Comparison of ENCODE assay signal across 37 cellular contexts in genomic region chr19:5809053-5809452, GRCh38. TPM values are rescaled to one million over a fixed set of nuclear protein-coding genes. Genes with fewer than 3 reads are reported as not detected.
DNase-seq lines count a peak whose midpoint lies in the region; ATAC-seq, FAIRE-seq and TF ChIP-seq lines count a peak whose summit lies in the region.
"Had no signal": no experiment of that assay in that cellular context is flagged by ENCODE, and none has a peak within 500 bp of the region (broad histone marks: within the 10 kb centered on the region; RNA-seq: fewer than 3 reads in every experiment).

No MANE protein-coding gene starts in this region.

- CTCF ChIA-PET in K562 (lab: Yijun Ruan, JAX; ENCODE audit: low intra/inter-chr PET ratio) = no interaction called here

- no peak for TF ChIP-seq RAD21 in K562 (CRISPR knock-in tag; conservative IDR thresholded peaks at IDR 0.05 in 1 of 2, IDR thresholded peaks at IDR 0.05 in 1 of 2)

- no peak overlapping the region for H2BK5ac ChIP-seq in trophoblast cell (ENCODE audit: low read depth, low read length, poor library complexity)

- no peak for FAIRE-seq in K562 (lab: Jason Lieb, UNC)
- FAIRE-seq: astrocyte had no signal

- no peak overlapping the region for H2BK12ac ChIP-seq in trophoblast cell (ENCODE audit: low read length)

- no peak overlapping the region for H2BK120ac ChIP-seq in trophoblast cell (ENCODE audit: insufficient read depth, low read length, poor library complexity)

- intact Hi-C loops in K562 (cut with micrococcal nuclease) = loop anchor here (10.0 kb wide), 1 partner anchor 176 kb away; no protein-coding TSS in a partner anchor
- intact Hi-C loops in head of caudate nucleus (cut with DNase I) = no loop called here

- no peak overlapping the region for H3K23ac ChIP-seq in trophoblast cell (ENCODE audit: low read length)

- H3K9ac ChIP-seq in K562 (ENCODE audit: insufficient read depth in 1 of 2, low read depth in 2 of 2, low read length in 2 of 2) (no peak overlapping the region), trophoblast cell (ENCODE audit: low read length) (no peak overlapping the region)
- H3K9ac ChIP-seq: neural progenitor cell, parathyroid adenoma had no signal

- H3K79me2 ChIP-seq in K562 (ENCODE audit: control insufficient read depth, insufficient read depth, low read length) (no peaks in the 10 kb centered on the region), trophoblast cell (ENCODE audit: control insufficient read depth, insufficient read depth, low read length, poor library complexity) (no peaks in the 10 kb centered on the region)
- H3K79me2 ChIP-seq: parathyroid adenoma had no signal

- TF ChIP-seq POLR2A in K562 (conservative IDR thresholded peaks at IDR 0.05) = no peak

- no peak overlapping the region for H4K12ac ChIP-seq in trophoblast cell (ENCODE audit: low read depth, low read length)

- no peaks in the 10 kb centered on the region for H4K20me1 ChIP-seq in K562 (replicated peaks; ENCODE audit: control insufficient read depth, insufficient read depth, low read length)

- no peaks in the 10 kb centered on the region for H3K79me1 ChIP-seq in trophoblast cell (ENCODE audit: low read length)

- in situ Hi-C loops in K562 (cut with MboI) = no loop called here

- H3K9me3 ChIP-seq in K562 (replicated peaks; ENCODE audit: control insufficient read depth, insufficient read depth, low read depth, low read length) (no peaks in the 10 kb centered on the region), trophoblast cell (ENCODE audit: insufficient read depth, low read depth, low read length) (no peaks in the 10 kb centered on the region)
- H3K9me3 ChIP-seq: suprapubic skin had no signal

- H3K27me3 ChIP-seq in K562 (ENCODE audit: control insufficient read depth in 2 of 2, insufficient read depth in 2 of 2, low read length in 2 of 2) (no peaks in the 10 kb centered on the region), trophoblast cell (ENCODE audit: insufficient read depth, low read length) (peaks cover 5% of the 10 kb centered on the region)

- H3K4me2 ChIP-seq in K562 (ENCODE audit: insufficient read depth, low read length) = no peak overlapping the region
- H3K4me2 ChIP-seq in trophoblast cell (ENCODE audit: low read length) = no peak overlapping the region
- H3K4me2 ChIP-seq: GM23338, neural progenitor cell had no signal

- 74% methylated on average over 7 of the region's 9 CpGs for WGBS in K562 (ENCODE audit: insufficient coverage, low coverage, missing lambda C conversion rate)
- WGBS in trophoblast cell (ENCODE audit: extremely low coverage, insufficient coverage, insufficient read length) = no CpG with 5 or more reads among the region's 9 CpGs

- POLR2A ChIA-PET in K562 (lab: Yijun Ruan, JAX) = interaction anchor here (0.8 kb wide), 1 partner anchor 53 kb away, joined by 5 read pairs; no protein-coding TSS in a partner anchor

- H3K4me3 ChIP-seq in K562 = no peak overlapping the region
- H3K4me3 ChIP-seq in trophoblast cell (ENCODE audit: low read depth, low read length) = no peak overlapping the region
- H3K4me3 ChIP-seq: coronary artery, GM23338, neural progenitor cell, skin epidermis, suprapubic skin had no signal

- no TSS peak for BruUV-seq in K562 (replicated peaks; lab: Mats Ljungman, UMichigan)

- no peak for TF ChIP-seq CTCF in K562 (IDR thresholded peaks at IDR 0.05 in 2 of 3, conservative IDR thresholded peaks at IDR 0.05 in 1 of 3; ENCODE audit: insufficient read depth in 2 of 3, low read depth in 1 of 3, low read length in 3 of 3)

- H2AK5ac ChIP-seq in trophoblast cell (ENCODE audit: low read length) = no peak overlapping the region

- peaks cover 0 to 26% of the 10 kb centered on the region in 2 experiments; a peak in 3 of 5 replicates for H3K4me1 ChIP-seq in K562 (replicated peaks in 1 of 2; ENCODE audit: control insufficient read depth in 2 of 2, insufficient read depth in 2 of 2, low read length in 2 of 2)
- H3K4me1 ChIP-seq in trophoblast cell (ENCODE audit: control insufficient read depth in 1 of 2, insufficient read depth in 2 of 2, low read length in 2 of 2) = peaks cover 0 to 2% of the 10 kb centered on the region in 2 experiments
- H3K4me1 ChIP-seq: parathyroid adenoma had no signal

- H3K27ac ChIP-seq in K562 (ENCODE audit: extremely low read depth, low read depth, low read length) (no peak overlapping the region), trophoblast cell (ENCODE audit: low read depth, low read length) (no peak overlapping the region)
- H3K27ac ChIP-seq: 22Rv1, coronary artery, epithelial cell of prostate, neural progenitor cell, parathyroid adenoma, skin epidermis, suprapubic skin had no signal

- DNase-seq in NK-92 treated with Interleukin-12 subunit alpha and Interleukin-12 subunit beta, amount 100 ng/mL, for 24 hours (lab: John Stamatoyannopoulos, UW) = peak; percentile 30
- DNase-seq in NK-92 (lab: John Stamatoyannopoulos, UW; ENCODE audit: unreplicated experiment) (no peak), NOMO-1 treated with DMSO at 0.1 percent for 48 hours (lab: John Stamatoyannopoulos, UW; ENCODE audit: unreplicated experiment) (peak; percentile 65), K562 (ENCODE audit: extremely low read depth in 1 of 4, low spot score in 3 of 4) (no peak), trophoblast cell (peak in 1 of 2 donors; percentile 37), SW 1271 (lab: John Stamatoyannopoulos, UW) (no peak), head of caudate nucleus (no peak)
- no peak for DNase-seq in stimulated activated CD4-positive, alpha-beta T cell treated with anti-CD3 and anti-CD28 coated beads, Interleukin-4, amount 100 ng/mL, for 24 hours
- DNase-seq: activated CD4-positive, alpha-beta T cell treated with anti-CD3 and anti-CD28 coated beads, Interleukin-2, amount 50 U/mL, for 1 hour; activated CD4-positive, CD25-positive, alpha-beta regulatory T cell; activated effector memory CD4-positive, alpha-beta T cell treated with Interleukin-2 at 50 U/mL for 16 hours; activated T-cell treated with anti-CD3 and anti-CD28 coated beads, Interleukin-2, amount 50 U/mL, for 1 hour; caudate nucleus; CD4-positive, CD25-positive, alpha-beta regulatory T cell; effector CD8-positive, alpha-beta T cell; immature natural killer cell; left colon; mesendoderm; NCI-H1048; NCI-H1694 treated with DMSO at 0.1 percent for 48 hours; NCI-H446 treated with DMSO at 0.1 percent for 48 hours; PC-3; retina; stimulated activated naive CD4-positive, alpha-beta T cell treated with Interleukin-2 at 50 U/mL for 16 hours; T1000 had no signal

- no peak overlapping the region for H3K4ac ChIP-seq in trophoblast cell (ENCODE audit: low read depth, low read length)

- no peak for ATAC-seq in K562
- ATAC-seq: GM23338, left colon, PC-3, Right ventricle myocardium inferior had no signal

- H4K8ac ChIP-seq in trophoblast cell (ENCODE audit: low read depth, low read length) = no peak overlapping the region

- H3K18ac ChIP-seq in trophoblast cell (ENCODE audit: low read length) = no peak overlapping the region

- H3K36me3 ChIP-seq in K562 (ENCODE audit: control insufficient read depth, insufficient read depth, low read length) (no peaks in the 10 kb centered on the region), trophoblast cell (ENCODE audit: control insufficient read depth in 1 of 2, insufficient read depth in 2 of 2, low read length in 2 of 2) (no peaks in the 10 kb centered on the region)
- H3K36me3 ChIP-seq: neural progenitor cell, suprapubic skin had no signal

- H4K91ac ChIP-seq in trophoblast cell (ENCODE audit: low read depth, low read length) = peak overlapping the region; percentile 34

- no peak overlapping the region for H3K14ac ChIP-seq in trophoblast cell (ENCODE audit: low read length)

- no peak for TF ChIP-seq EP300 in K562 (IDR thresholded peaks at IDR 0.05; ENCODE audit: low read length)

- H2AFZ ChIP-seq in K562 (ENCODE audit: low read depth, low read length) = no peak overlapping the region
- no peak overlapping the region for H2AFZ ChIP-seq in trophoblast cell (ENCODE audit: insufficient read depth, low read length, poor library complexity)
- H2AFZ ChIP-seq: GM23338, neural progenitor cell, parathyroid adenoma had no signal

- no peaks in the 10 kb centered on the region for H3K9me1 ChIP-seq in K562 (ENCODE audit: control insufficient read depth, insufficient read depth, low read length)

RNA-seq across cellular contexts. Expression of gene NRTN, which starts 4.2 kb away (rescaled TPM):
- total RNA-seq in K562 (2011; cell fraction: chromatin; rRNA removed; ENCODE audit: low replicate concordance) = 0.67 and 2.5 TPM in 2 replicates
- 2.2 and 2.7 TPM in 2 replicates for total RNA-seq in K562 (2011; cell fraction: nucleolus; rRNA removed)
- total RNA-seq in K562 (2011; cell fraction: nucleoplasm; rRNA removed) = 1.5 and 2.1 TPM in 2 replicates
- total RNA-seq in K562 (2014; rRNA removed) = 7.3 and 8.1 TPM in 2 replicates
- 0.62 and 0.70 TPM in 2 replicates for total RNA-seq in K562 (2014; rRNA removed; fragmentation: Illumina TruSeq; extraction: Trizol)
- 1.6 TPM in 2 replicates for total RNA-seq in K562 (2015; rRNA removed; fragmentation: Illumina TruSeq; extraction: Trizol)
- 5.3 and 7.8 TPM in 2 replicates for total RNA-seq in K562 (2021)
- 1.1 and 2.2 TPM in 2 replicates for polyA plus RNA-seq in K562 (2011; rRNA removed)
- 2.6 and 9.4 TPM in 2 replicates for polyA plus RNA-seq in K562 (2011; cell fraction: cytosol; rRNA removed)
- polyA plus RNA-seq in K562 (2011; cell fraction: nucleus; rRNA removed) = 1.6 and 2.0 TPM in 2 replicates
- polyA plus RNA-seq in K562 (2012) = 2.4 and 6.4 TPM in 2 replicates
- polyA plus RNA-seq in K562 (2014; fragmentation: Illumina TruSeq; extraction: Trizol) = 1.6 and 3.3 TPM in 2 replicates
- not detected for polyA plus RNA-seq in K562 (2014; fragmentation: Nextera tagmentation; extraction: Ambion mirVana)
- 2.4 and 4.0 TPM in 2 replicates for polyA plus RNA-seq in K562 (2014; rRNA removed)
- polyA minus RNA-seq in K562 (2011; rRNA and poly(A)+ RNA removed) = 0.25 and 0.45 TPM in 2 replicates
- 2.3 and 3.3 TPM in 2 replicates for polyA minus RNA-seq in K562 (2011; cell fraction: cytosol; rRNA and poly(A)+ RNA removed)
- 1.1 and 1.5 TPM in 2 replicates for polyA minus RNA-seq in K562 (2011; cell fraction: nucleus; rRNA and poly(A)+ RNA removed)
- polyA plus RNA-seq in trophoblast cell (2013) = 0.64 and 1.0 TPM in 2 replicates
- total RNA-seq: CD4-positive, CD25-positive, alpha-beta regulatory T cell had no signal

RNA-seq across cellular contexts. Expression of gene DUS3L, which starts 18.1 kb away (rescaled TPM):
- 58.3 and 240 TPM in 2 replicates for total RNA-seq in K562 (2011; cell fraction: chromatin; rRNA removed; ENCODE audit: low replicate concordance)
- 172 and 210 TPM in 2 replicates for total RNA-seq in K562 (2011; cell fraction: nucleolus; rRNA removed)
- 64.6 and 96.7 TPM in 2 replicates for total RNA-seq in K562 (2011; cell fraction: nucleoplasm; rRNA removed)
- total RNA-seq in K562 (2014; rRNA removed) (102 and 107 TPM in 2 replicates), K562 (2014; rRNA removed; fragmentation: Illumina TruSeq; extraction: Trizol) (19.0 and 19.5 TPM in 2 replicates), K562 (2015; rRNA removed; fragmentation: Illumina TruSeq; extraction: Trizol) (77.5 and 86.8 TPM in 2 replicates), K562 (2021) (97.0 and 102 TPM in 2 replicates)
- polyA plus RNA-seq in K562 (2011; rRNA removed) (27.3 and 37.0 TPM in 2 replicates), K562 (2014; fragmentation: Illumina TruSeq; extraction: Trizol) (81.0 and 83.7 TPM in 2 replicates), K562 (2014; fragmentation: Nextera tagmentation; extraction: Ambion mirVana) (1 to 10 TPM; 1.7 to 2.1 TPM), K562 (2014; rRNA removed) (80.7 and 87.8 TPM in 2 replicates)
- 33.3 and 86.9 TPM in 2 replicates for polyA plus RNA-seq in K562 (2011; cell fraction: cytosol; rRNA removed)
- polyA plus RNA-seq in K562 (2011; cell fraction: nucleus; rRNA removed) = 154 and 263 TPM in 2 replicates
- polyA plus RNA-seq in K562 (2012) = 51.5 and 103 TPM in 2 replicates
- 16.1 and 30.0 TPM in 2 replicates for polyA minus RNA-seq in K562 (2011; rRNA and poly(A)+ RNA removed)
- 52.2 and 61.2 TPM in 2 replicates for polyA minus RNA-seq in K562 (2011; cell fraction: cytosol; rRNA and poly(A)+ RNA removed)
- polyA minus RNA-seq in K562 (2011; cell fraction: nucleus; rRNA and poly(A)+ RNA removed) = 60.2 and 66.8 TPM in 2 replicates
- polyA plus RNA-seq in trophoblast cell (2013) = 16.2 and 19.0 TPM in 2 replicates

RNA-seq across cellular contexts. Expression of gene PRR22, which starts 24.5 kb away (rescaled TPM):
- 3.0 and 20.7 TPM in 2 replicates for total RNA-seq in K562 (2011; cell fraction: chromatin; rRNA removed; ENCODE audit: low replicate concordance)
- 16.2 and 19.2 TPM in 2 replicates for total RNA-seq in K562 (2011; cell fraction: nucleolus; rRNA removed)
- total RNA-seq in K562 (2011; cell fraction: nucleoplasm; rRNA removed) = 7.0 and 8.5 TPM in 2 replicates
- total RNA-seq in K562 (2014; rRNA removed) (5.4 and 8.0 TPM in 2 replicates), K562 (2014; rRNA removed; fragmentation: Illumina TruSeq; extraction: Trizol) (0.11 and 0.22 TPM in 2 replicates), K562 (2015; rRNA removed; fragmentation: Illumina TruSeq; extraction: Trizol) (1.9 and 2.7 TPM in 2 replicates), K562 (2021) (9.3 and 12.0 TPM in 2 replicates)
- polyA plus RNA-seq in K562 (2011; rRNA removed) (1.4 and 2.2 TPM in 2 replicates), K562 (2014; fragmentation: Illumina TruSeq; extraction: Trizol) (1.1 and 3.7 TPM in 2 replicates), K562 (2014; fragmentation: Nextera tagmentation; extraction: Ambion mirVana) (under 1 TPM in 1 of 2 experiments, not detected in 1; 0.03 TPM), K562 (2014; rRNA removed) (8.5 and 8.9 TPM in 2 replicates)
- polyA plus RNA-seq in K562 (2011; cell fraction: cytosol; rRNA removed) = 1.5 and 4.4 TPM in 2 replicates
- polyA plus RNA-seq in K562 (2011; cell fraction: nucleus; rRNA removed) = 19.6 and 56.2 TPM in 2 replicates
- polyA plus RNA-seq in K562 (2012) = 4.2 and 5.5 TPM in 2 replicates
- polyA minus RNA-seq in K562 (2011; rRNA and poly(A)+ RNA removed) = 0.12 and 0.18 TPM in 2 replicates
- polyA minus RNA-seq in K562 (2011; cell fraction: cytosol; rRNA and poly(A)+ RNA removed) = not detected in 2 replicates
- 2.7 and 3.5 TPM in 2 replicates for polyA minus RNA-seq in K562 (2011; cell fraction: nucleus; rRNA and poly(A)+ RNA removed)
- 1.9 and 2.1 TPM in 2 replicates for polyA plus RNA-seq in trophoblast cell (2013)
- polyA plus RNA-seq: CD4-positive, CD25-positive, alpha-beta regulatory T cell; immature natural killer cell had no signal

RNA-seq across cellular contexts. Expression of gene FUT6, which starts 30.4 kb away (rescaled TPM):
- total RNA-seq in K562 (2011; cell fraction: chromatin; rRNA removed; ENCODE audit: low replicate concordance) = 0.19 TPM in 1 of 2 replicates, not detected in the other
- not detected in 2 replicates for total RNA-seq in K562 (2011; cell fraction: nucleolus; rRNA removed)
- total RNA-seq in K562 (2011; cell fraction: nucleoplasm; rRNA removed) = not detected in 2 replicates
- total RNA-seq in K562 (2014; rRNA removed) (not detected in 2 replicates), K562 (2014; rRNA removed; fragmentation: Illumina TruSeq; extraction: Trizol) (not detected in 2 replicates), K562 (2015; rRNA removed; fragmentation: Illumina TruSeq; extraction: Trizol) (not detected in 2 replicates), K562 (2021) (not detected in 2 replicates)
- polyA plus RNA-seq in K562 (2011; rRNA removed) (not detected in 2 replicates), K562 (2014; fragmentation: Illumina TruSeq; extraction: Trizol) (not detected in 2 replicates), K562 (2014; fragmentation: Nextera tagmentation; extraction: Ambion mirVana) (under 1 TPM in 1 of 2 experiments, not detected in 1; 0.04 TPM), K562 (2014; rRNA removed) (not detected in 2 replicates)
- polyA plus RNA-seq in K562 (2011; cell fraction: cytosol; rRNA removed) = not detected in 2 replicates
- polyA plus RNA-seq in K562 (2011; cell fraction: nucleus; rRNA removed) = not detected in 2 replicates
- polyA plus RNA-seq in K562 (2012) = not detected in 2 replicates
- not detected in 2 replicates for polyA minus RNA-seq in K562 (2011; rRNA and poly(A)+ RNA removed)
- not detected in 2 replicates for polyA minus RNA-seq in K562 (2011; cell fraction: cytosol; rRNA and poly(A)+ RNA removed)
- polyA minus RNA-seq in K562 (2011; cell fraction: nucleus; rRNA and poly(A)+ RNA removed) = not detected in 2 replicates
- 0.03 and 0.04 TPM in 2 replicates for polyA plus RNA-seq in trophoblast cell (2013)
- total RNA-seq: CD4-positive, CD25-positive, alpha-beta regulatory T cell; Daoy; GM23338; HT1080; Right ventricle myocardium inferior had no signal
- polyA plus RNA-seq: CD4-positive, CD25-positive, alpha-beta regulatory T cell; GM23338; immature natural killer cell had no signal

RNA-seq across cellular contexts. Expression of gene FUT3, which starts 42.2 kb away (rescaled TPM):
- total RNA-seq in K562 (2011; cell fraction: chromatin; rRNA removed; ENCODE audit: low replicate concordance) = 0.32 TPM in 1 of 2 replicates, not detected in the other
- total RNA-seq in K562 (2011; cell fraction: nucleolus; rRNA removed) = not detected in 2 replicates
- not detected in 2 replicates for total RNA-seq in K562 (2011; cell fraction: nucleoplasm; rRNA removed)
- total RNA-seq in K562 (2014; rRNA removed) = 0.29 TPM in 1 of 2 replicates, not detected in the other
- not detected in 2 replicates for total RNA-seq in K562 (2014; rRNA removed; fragmentation: Illumina TruSeq; extraction: Trizol)
- total RNA-seq in K562 (2015; rRNA removed; fragmentation: Illumina TruSeq; extraction: Trizol) = not detected in 2 replicates
- 0.09 TPM in 1 of 2 replicates, not detected in the other for total RNA-seq in K562 (2021)
- not detected in 2 replicates for polyA plus RNA-seq in K562 (2011; rRNA removed)
- not detected in 2 replicates for polyA plus RNA-seq in K562 (2011; cell fraction: cytosol; rRNA removed)
- polyA plus RNA-seq in K562 (2011; cell fraction: nucleus; rRNA removed) = not detected in 2 replicates
- 0.32 TPM in 1 of 2 replicates, not detected in the other for polyA plus RNA-seq in K562 (2012)
- polyA plus RNA-seq in K562 (2014; fragmentation: Illumina TruSeq; extraction: Trizol) = not detected in 2 replicates
- not detected for polyA plus RNA-seq in K562 (2014; fragmentation: Nextera tagmentation; extraction: Ambion mirVana)
- not detected in 2 replicates for polyA plus RNA-seq in K562 (2014; rRNA removed)
- not detected in 2 replicates for polyA minus RNA-seq in K562 (2011; rRNA and poly(A)+ RNA removed)
- not detected in 2 replicates for polyA minus RNA-seq in K562 (2011; cell fraction: cytosol; rRNA and poly(A)+ RNA removed)
- polyA minus RNA-seq in K562 (2011; cell fraction: nucleus; rRNA and poly(A)+ RNA removed) = not detected in 2 replicates
- 0.41 and 0.47 TPM in 2 replicates for polyA plus RNA-seq in trophoblast cell (2013)
- total RNA-seq: CD4-positive, CD25-positive, alpha-beta regulatory T cell; Daoy; GM23338; HT1080; Right ventricle myocardium inferior had no signal
- polyA plus RNA-seq: CD4-positive, CD25-positive, alpha-beta regulatory T cell; immature natural killer cell had no signal

Comparison
In these comparisons a context has a peak if more than half of its experiments do, and no peak if none do; other contexts are left out.
1. DNase-seq: peak in NK-92 treated with Interleukin-12 subunit alpha and Interleukin-12 subunit beta, amount 100 ng/mL, for 24 hours (single experiment) and NOMO-1 treated with DMSO at 0.1 percent for 48 hours (single experiment); none in NK-92 (single experiment), K562 (0 of 4), stimulated activated CD4-positive, alpha-beta T cell treated with anti-CD3 and anti-CD28 coated beads, Interleukin-4, amount 100 ng/mL, for 24 hours (single experiment), SW 1271 (0 of 2) and head of caudate nucleus (0 of 42).